In the genomic region with DNA sequence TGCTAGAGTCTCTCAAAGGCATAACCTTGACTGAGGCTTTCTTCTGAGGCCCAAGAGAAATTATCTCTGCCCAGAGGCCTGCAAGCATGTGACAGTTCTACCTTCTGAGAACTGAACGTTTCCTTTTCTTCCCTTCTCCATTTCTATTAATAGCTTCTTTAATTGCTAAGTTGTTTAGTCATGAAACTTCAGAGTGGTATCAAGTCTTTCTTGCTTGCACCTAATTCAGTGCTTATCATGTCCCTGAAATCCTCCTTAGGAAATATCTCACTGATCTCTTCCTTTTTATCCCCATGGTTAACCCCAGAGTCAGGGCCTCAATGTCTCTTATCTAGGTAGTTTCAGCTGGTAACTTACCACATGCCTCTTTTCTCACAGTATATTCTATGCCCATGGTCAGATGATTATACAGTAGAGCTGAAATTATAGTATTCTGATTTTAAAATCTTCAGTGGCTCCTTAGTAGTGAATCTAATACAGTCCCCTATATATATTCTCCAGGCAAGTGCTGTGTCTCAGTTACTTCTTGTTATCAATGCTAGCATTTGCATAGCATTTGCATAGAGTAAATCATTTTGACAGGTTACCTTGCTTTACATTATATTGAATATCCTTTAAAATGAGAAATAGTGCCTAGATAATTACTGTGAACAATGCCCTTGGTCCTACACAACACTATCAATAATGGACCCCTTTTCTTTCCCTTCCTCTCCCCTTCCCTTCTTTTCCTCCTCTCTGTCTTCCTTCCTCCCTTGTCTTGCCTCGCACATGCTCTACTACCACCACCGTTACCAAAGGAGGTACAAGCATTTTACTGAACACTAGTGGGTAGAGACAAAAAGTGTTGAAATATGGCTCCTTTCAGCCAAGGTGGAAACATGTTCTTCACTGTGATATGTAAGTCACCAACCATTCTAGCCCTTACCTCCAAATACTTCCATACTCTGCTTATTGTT, we compare ENCODE assay signal across 12 cellular contexts. TPM values are rescaled to one million over a fixed set of nuclear protein-coding genes. Genes with fewer than 3 reads are reported as not detected.
A peak's percentile ranks its signal among the peaks of the same experiment; 100 is the strongest.
DNase-seq lines count a peak whose midpoint lies in the region; ATAC-seq and TF ChIP-seq lines count a peak whose summit lies in the region.
"Had no signal": no experiment of that assay in that cellular context is flagged by ENCODE, and none has a peak within 500 bp of the region (broad histone marks: within the 10 kb centered on the region; RNA-seq: fewer than 3 reads in every experiment).

No MANE protein-coding gene starts in this region.

- DNase-seq in erythroblast (lab: John Stamatoyannopoulos, UW) (peak; percentile 67 to 88), body of pancreas (no peak), sigmoid colon (no peak), SHP77 treated with DMSO at 0.1 percent for 48 hours (lab: John Stamatoyannopoulos, UW) (no peak), GM10266 (ENCODE audit: extremely low spot score) (no peak)
- DNase-seq: activated gamma-delta T cell; effector memory CD4-positive, alpha-beta T cell had no signal

- intact Hi-C loops in body of pancreas (cut with DNase I) (no loop called here), sigmoid colon (cut with DNase I) (no loop called here)

- H3K9me3 ChIP-seq in body of pancreas (no peaks in the 10 kb centered on the region), sigmoid colon (no peaks in the 10 kb centered on the region)

- no peak overlapping the region for H3K4me3 ChIP-seq in body of pancreas
- no peak overlapping the region for H3K4me3 ChIP-seq in sigmoid colon

- H3K4me1 ChIP-seq in body of pancreas = peaks cover 29% of the 10 kb centered on the region
- no peaks in the 10 kb centered on the region for H3K4me1 ChIP-seq in sigmoid colon

- TF ChIP-seq POLR2A in erythroblast (IDR thresholded peaks at IDR 0.05; ENCODE audit: low read length) = no peak
- TF ChIP-seq POLR2A in body of pancreas (IDR thresholded peaks at IDR 0.05) = no peak
- TF ChIP-seq POLR2A in sigmoid colon (IDR thresholded peaks at IDR 0.05) = no peak

- H3K27ac ChIP-seq in body of pancreas (peak overlapping the region in 1 of 4 donors; percentile 7), sigmoid colon (no peak overlapping the region)
- H3K27ac ChIP-seq: VCaP had no signal

- no peak for TF ChIP-seq EP300 in sigmoid colon (IDR thresholded peaks at IDR 0.05)

- WGBS in body of pancreas, 2 donors = 58 to 66% methylated on average over 3 of the region's 3 CpGs
- WGBS in sigmoid colon, 2 donors = 45 to 73% methylated on average over 3 of the region's 3 CpGs

- H3K36me3 ChIP-seq in body of pancreas (replicated peaks in 1 of 2; ENCODE audit: insufficient read depth in 1 of 2, low read depth in 2 of 2) (no peaks in the 10 kb centered on the region), sigmoid colon (no peaks in the 10 kb centered on the region)

- H3K27me3 ChIP-seq in body of pancreas (no peaks in the 10 kb centered on the region), sigmoid colon (no peaks in the 10 kb centered on the region)

- TF ChIP-seq CTCF in body of pancreas (IDR thresholded peaks at IDR 0.05) (no peak), sigmoid colon (IDR thresholded peaks at IDR 0.05) (no peak), GM10266 (IDR thresholded peaks at IDR 0.05; ENCODE audit: control insufficient read depth, insufficient read depth, low read depth, missing control alignments) (no peak)

- ATAC-seq in GM19324 (IDR thresholded peaks at IDR 0.05; ENCODE audit: low FRiP score, unreplicated experiment) = peak; percentile 73
- peak; percentile 63 for ATAC-seq in HG02678 (IDR thresholded peaks at IDR 0.05; ENCODE audit: unreplicated experiment)
- peak; percentile 90 for ATAC-seq in HG03558 (IDR thresholded peaks at IDR 0.05; ENCODE audit: extremely low read depth, unreplicated experiment)
- no peak for ATAC-seq in body of pancreas
- ATAC-seq: natural killer cell treated with Interleukin-12 subunit alpha and Interleukin-12 subunit beta and Interleukin-15 and Interleukin-18, amount 100 ng/mL, for 72 hours had no signal

RNA-seq across cellular contexts. Expression of a gene that starts 33.0 kb away (rescaled TPM):
- total RNA-seq in body of pancreas (under 1 TPM in 1 of 2 donors, not detected in 1; 0.78 TPM), sigmoid colon (1 to 10 TPM in 3 of 4 donors, under 1 TPM in 1; 0.55 to 3.4 (median 1.4) TPM)
- polyA plus RNA-seq in sigmoid colon = 1 to 10 TPM in 2 of 3 donors, under 1 TPM in 1; 0.60 to 4.0 (median 1.6) TPM

Comparison
In these comparisons a context has a peak if more than half of its experiments do, and no peak if none do; other contexts are left out.
1. DNase-seq: peak in erythroblast (2 of 2); none in body of pancreas (0 of 4), sigmoid colon (single experiment), SHP77 treated with DMSO at 0.1 percent for 48 hours (single experiment) and GM10266 (single experiment).